ENCODE assay signal across 1 cellular context in the genomic region with DNA sequence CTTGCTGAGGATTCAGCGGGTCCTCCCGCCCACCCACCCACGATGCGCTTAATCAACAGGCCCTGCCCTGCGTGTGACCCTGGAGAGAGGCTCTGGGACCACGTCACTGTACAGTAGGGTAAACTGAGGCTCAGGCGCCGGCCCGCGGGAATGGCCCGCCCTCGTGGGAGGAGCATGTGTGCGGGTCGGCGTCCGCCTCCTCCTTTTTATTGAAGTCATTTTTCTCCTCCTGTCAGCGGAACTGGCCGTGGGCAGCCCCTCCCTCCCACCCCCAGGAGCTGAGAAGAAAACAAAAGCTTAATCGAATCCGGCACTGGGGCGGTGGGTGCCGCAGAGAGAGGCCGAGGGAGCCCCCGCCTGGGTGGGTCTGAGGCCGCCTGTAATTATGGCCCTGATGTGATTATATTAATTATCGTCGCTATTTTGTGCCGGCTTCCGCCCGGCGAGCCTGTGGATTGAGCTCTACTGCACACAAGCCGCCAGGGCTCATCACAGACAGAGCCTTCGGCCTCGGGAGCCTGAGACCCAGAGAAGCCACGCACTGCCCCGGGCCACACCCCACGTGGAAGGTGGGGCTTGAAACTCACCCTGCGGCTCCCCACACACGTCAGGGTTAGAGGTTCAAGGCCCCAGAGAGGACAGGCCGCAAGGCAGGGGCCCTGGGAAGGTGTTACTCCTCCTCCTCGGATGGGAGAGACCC.
TF ChIP-seq lines count a peak whose summit lies in the region.

No MANE protein-coding gene starts in this region.

TF ChIP-seq in GM23338, 12 proteins besides CTCF, POLR2A, EP300 and RAD21 (continued from another document):
- TF ChIP-seq, protein P1, sequence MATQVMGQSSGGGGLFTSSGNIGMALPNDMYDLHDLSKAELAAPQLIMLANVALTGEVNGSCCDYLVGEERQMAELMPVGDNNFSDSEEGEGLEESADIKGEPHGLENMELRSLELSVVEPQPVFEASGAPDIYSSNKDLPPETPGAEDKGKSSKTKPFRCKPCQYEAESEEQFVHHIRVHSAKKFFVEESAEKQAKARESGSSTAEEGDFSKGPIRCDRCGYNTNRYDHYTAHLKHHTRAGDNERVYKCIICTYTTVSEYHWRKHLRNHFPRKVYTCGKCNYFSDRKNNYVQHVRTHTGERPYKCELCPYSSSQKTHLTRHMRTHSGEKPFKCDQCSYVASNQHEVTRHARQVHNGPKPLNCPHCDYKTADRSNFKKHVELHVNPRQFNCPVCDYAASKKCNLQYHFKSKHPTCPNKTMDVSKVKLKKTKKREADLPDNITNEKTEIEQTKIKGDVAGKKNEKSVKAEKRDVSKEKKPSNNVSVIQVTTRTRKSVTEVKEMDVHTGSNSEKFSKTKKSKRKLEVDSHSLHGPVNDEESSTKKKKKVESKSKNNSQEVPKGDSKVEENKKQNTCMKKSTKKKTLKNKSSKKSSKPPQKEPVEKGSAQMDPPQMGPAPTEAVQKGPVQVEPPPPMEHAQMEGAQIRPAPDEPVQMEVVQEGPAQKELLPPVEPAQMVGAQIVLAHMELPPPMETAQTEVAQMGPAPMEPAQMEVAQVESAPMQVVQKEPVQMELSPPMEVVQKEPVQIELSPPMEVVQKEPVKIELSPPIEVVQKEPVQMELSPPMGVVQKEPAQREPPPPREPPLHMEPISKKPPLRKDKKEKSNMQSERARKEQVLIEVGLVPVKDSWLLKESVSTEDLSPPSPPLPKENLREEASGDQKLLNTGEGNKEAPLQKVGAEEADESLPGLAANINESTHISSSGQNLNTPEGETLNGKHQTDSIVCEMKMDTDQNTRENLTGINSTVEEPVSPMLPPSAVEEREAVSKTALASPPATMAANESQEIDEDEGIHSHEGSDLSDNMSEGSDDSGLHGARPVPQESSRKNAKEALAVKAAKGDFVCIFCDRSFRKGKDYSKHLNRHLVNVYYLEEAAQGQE (IDR thresholded peaks at IDR 0.05; ENCODE audit: unreplicated experiment), result no peak
- no peak for TF ChIP-seq POLR2AphosphoS5 (IDR thresholded peaks at IDR 0.05; ENCODE audit: low read depth)
- TF ChIP-seq CREB1 (CRISPR knock-in tag; IDR thresholded peaks at IDR 0.05; ENCODE audit: low read depth), result no peak
- no peak for TF ChIP-seq STAT1 (IDR thresholded peaks at IDR 0.05; ENCODE audit: unreplicated experiment)
- TF ChIP-seq ZNF114 (CRISPR knock-in tag; IDR thresholded peaks at IDR 0.05), result no peak
- TF ChIP-seq, protein P2, sequence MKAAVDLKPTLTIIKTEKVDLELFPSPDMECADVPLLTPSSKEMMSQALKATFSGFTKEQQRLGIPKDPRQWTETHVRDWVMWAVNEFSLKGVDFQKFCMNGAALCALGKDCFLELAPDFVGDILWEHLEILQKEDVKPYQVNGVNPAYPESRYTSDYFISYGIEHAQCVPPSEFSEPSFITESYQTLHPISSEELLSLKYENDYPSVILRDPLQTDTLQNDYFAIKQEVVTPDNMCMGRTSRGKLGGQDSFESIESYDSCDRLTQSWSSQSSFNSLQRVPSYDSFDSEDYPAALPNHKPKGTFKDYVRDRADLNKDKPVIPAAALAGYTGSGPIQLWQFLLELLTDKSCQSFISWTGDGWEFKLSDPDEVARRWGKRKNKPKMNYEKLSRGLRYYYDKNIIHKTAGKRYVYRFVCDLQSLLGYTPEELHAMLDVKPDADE (IDR thresholded peaks at IDR 0.05), result no peak
- TF ChIP-seq JUNB (IDR thresholded peaks at IDR 0.05; ENCODE audit: unreplicated experiment), result no peak
- no peak for TF ChIP-seq EZH2phosphoT487 (IDR thresholded peaks at IDR 0.05; ENCODE audit: unreplicated experiment)
- no peak for TF ChIP-seq ZNF331 (CRISPR knock-in tag; IDR thresholded peaks at IDR 0.05; ENCODE audit: low read depth)
